8 cellular contexts compared by ENCODE assay signal in the genomic region with DNA sequence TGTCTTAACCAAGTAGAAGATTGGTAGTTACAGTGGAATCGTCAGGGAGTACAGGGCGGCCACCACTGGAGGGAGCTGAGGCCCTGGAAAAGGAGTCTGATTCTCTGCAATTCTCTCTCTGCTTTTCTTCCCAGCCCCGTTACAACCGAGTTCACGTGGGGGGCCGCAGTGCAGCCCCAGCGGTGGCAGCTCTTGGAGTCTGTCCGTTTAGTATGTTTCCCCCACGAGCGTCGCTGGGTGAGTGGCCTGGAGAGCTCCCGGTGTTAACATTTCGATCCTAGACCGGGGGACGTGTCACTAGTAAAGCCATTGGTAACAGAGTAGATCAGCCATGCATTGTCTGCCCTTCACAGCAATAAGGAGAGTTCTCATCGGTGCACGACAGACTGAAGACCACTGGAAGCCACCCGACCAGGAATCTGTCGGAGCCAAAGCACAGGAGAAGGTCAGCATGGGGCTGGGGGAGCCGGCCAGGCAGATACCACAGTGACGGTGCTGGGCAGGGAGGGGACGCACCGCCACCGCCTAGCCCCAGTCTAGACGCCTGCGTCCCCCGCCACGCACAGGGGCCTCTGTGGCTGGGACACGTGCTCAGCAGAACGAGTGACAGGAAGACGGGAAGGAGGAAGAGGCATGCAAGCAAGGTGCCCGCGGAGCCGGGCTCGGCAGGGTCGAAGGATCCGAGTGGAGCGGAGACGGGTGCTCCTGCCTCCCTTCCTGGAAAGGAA. TPM values are rescaled to one million over a fixed set of nuclear protein-coding genes. Genes with fewer than 3 reads are reported as not detected.
DNase-seq lines count a peak whose midpoint lies in the region; ATAC-seq and TF ChIP-seq lines count a peak whose summit lies in the region.

No MANE protein-coding gene starts in this region.

- H3K9me3 ChIP-seq in OCI-LY3 (ENCODE audit: insufficient read depth, low read length), result no peaks in the 10 kb centered on the region

- no peaks in the 10 kb centered on the region; the same call in 1 of the 2 replicates for H3K79me2 ChIP-seq in OCI-LY3 (ENCODE audit: low read length)

- no peak overlapping the region for H2AFZ ChIP-seq in OCI-LY3 (ENCODE audit: low read depth, low read length)

- ATAC-seq in GM18873 (IDR thresholded peaks at IDR 0.05; ENCODE audit: low FRiP score, unreplicated experiment) (no peak), HG02623 (IDR thresholded peaks at IDR 0.05; ENCODE audit: unreplicated experiment) (no peak)

- no peaks in the 10 kb centered on the region for H3K4me1 ChIP-seq in OCI-LY3 (ENCODE audit: low read length)

- no peak overlapping the region for H3K27ac ChIP-seq in OCI-LY3 (ENCODE audit: low read length)

- DNase-seq in SKM-1 treated with dmso at 0.1 percent for 144 hours (lab: John Stamatoyannopoulos, UW; ENCODE audit: unreplicated experiment), result peak; percentile 19
- no peak for DNase-seq in SKM-1 (lab: John Stamatoyannopoulos, UW; ENCODE audit: unreplicated experiment)
- DNase-seq in dermis blood vessel endothelial cell, result peak; percentile 56
- peak in 8 of 10 donors; percentile 58 to 95 (median 71) for DNase-seq in posterior cingulate gyrus
- no peak for DNase-seq in dedifferentiated amniotic fluid mesenchymal stem cell (ENCODE audit: extremely low spot score)

- H3K4me2 ChIP-seq in OCI-LY3 (ENCODE audit: low read length), result no peak overlapping the region

- intact Hi-C loops in posterior cingulate gyrus (cut with DNase I), result loop anchor here (10.0 kb wide), 2 partner anchors 50 to 170 kb away; a partner anchor contains a TSS

- H3K36me3 ChIP-seq in OCI-LY3 (replicated peaks; ENCODE audit: low read depth, low read length), result peaks cover 43% of the 10 kb centered on the region

- no peaks in the 10 kb centered on the region for H3K27me3 ChIP-seq in OCI-LY3 (ENCODE audit: low read depth, low read length)

- 0 out of 2 replicates have a peak, but pooled peaks cover 19% of the 10 kb centered on the region for H4K20me1 ChIP-seq in OCI-LY3 (ENCODE audit: insufficient read depth, low read length)

- TF ChIP-seq CTCF in OCI-LY3 (IDR thresholded peaks at IDR 0.05; ENCODE audit: low read depth, low read length), result peak; percentile 26

- H3K9ac ChIP-seq in OCI-LY3 (ENCODE audit: low read length), result no peak overlapping the region

- no peak overlapping the region for H3K4me3 ChIP-seq in OCI-LY3 (ENCODE audit: low read length)

RNA-seq across cellular contexts. Expression of a gene that starts 15.7 kb away (rescaled TPM):
- total RNA-seq in dermis blood vessel endothelial cell, result 99.4 and 121 TPM in 2 replicates

RNA-seq across cellular contexts. Expression of a gene that starts 28.9 kb away (rescaled TPM):
- 39.3 and 69.2 TPM in 2 replicates for total RNA-seq in dermis blood vessel endothelial cell

RNA-seq across cellular contexts. Expression of a gene that starts 31.9 kb away (rescaled TPM):
- 5.4 and 9.4 TPM in 2 replicates for total RNA-seq in dermis blood vessel endothelial cell

Comparison
In these comparisons a context has a peak if more than half of its experiments do, and no peak if none do; other contexts are left out.
1. DNase-seq: peak in SKM-1 treated with dmso at 0.1 percent for 144 hours (single experiment), dermis blood vessel endothelial cell (single experiment) and posterior cingulate gyrus (8 of 10); none in SKM-1 (single experiment) and dedifferentiated amniotic fluid mesenchymal stem cell (single experiment).